1 cellular context compared by ENCODE assay signal in the genomic region with DNA sequence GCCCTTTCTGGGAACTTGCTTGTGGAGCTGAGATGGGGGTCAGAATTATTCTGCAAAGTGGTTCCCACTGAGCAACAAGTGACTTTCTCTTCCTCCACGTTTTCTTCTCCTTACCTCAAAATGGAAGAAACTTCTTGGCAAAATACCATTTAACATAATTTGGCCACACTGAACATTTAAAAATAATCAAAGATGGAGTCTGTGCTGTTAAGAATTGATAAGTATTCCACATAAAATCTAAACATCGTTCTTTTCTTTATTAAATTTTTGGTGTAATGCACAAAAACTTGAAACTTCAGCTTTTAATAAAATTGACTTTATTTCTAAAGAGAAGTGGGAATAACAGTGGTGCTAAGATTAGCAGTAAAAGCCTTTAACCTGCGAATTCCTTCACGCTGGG.
TF ChIP-seq lines count a peak whose summit lies in the region.

No MANE protein-coding gene starts in this region.

TF ChIP-seq in HepG2, 621 proteins besides CTCF, POLR2A, EP300 and RAD21 (continued from another document):
- TF ChIP-seq, protein P1, sequence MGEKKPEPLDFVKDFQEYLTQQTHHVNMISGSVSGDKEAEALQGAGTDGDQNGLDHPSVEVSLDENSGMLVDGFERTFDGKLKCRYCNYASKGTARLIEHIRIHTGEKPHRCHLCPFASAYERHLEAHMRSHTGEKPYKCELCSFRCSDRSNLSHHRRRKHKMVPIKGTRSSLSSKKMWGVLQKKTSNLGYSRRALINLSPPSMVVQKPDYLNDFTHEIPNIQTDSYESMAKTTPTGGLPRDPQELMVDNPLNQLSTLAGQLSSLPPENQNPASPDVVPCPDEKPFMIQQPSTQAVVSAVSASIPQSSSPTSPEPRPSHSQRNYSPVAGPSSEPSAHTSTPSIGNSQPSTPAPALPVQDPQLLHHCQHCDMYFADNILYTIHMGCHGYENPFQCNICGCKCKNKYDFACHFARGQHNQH (CRISPR knock-in tag; IDR thresholded peaks at IDR 0.05), result no peak
- TF ChIP-seq, protein P2, sequence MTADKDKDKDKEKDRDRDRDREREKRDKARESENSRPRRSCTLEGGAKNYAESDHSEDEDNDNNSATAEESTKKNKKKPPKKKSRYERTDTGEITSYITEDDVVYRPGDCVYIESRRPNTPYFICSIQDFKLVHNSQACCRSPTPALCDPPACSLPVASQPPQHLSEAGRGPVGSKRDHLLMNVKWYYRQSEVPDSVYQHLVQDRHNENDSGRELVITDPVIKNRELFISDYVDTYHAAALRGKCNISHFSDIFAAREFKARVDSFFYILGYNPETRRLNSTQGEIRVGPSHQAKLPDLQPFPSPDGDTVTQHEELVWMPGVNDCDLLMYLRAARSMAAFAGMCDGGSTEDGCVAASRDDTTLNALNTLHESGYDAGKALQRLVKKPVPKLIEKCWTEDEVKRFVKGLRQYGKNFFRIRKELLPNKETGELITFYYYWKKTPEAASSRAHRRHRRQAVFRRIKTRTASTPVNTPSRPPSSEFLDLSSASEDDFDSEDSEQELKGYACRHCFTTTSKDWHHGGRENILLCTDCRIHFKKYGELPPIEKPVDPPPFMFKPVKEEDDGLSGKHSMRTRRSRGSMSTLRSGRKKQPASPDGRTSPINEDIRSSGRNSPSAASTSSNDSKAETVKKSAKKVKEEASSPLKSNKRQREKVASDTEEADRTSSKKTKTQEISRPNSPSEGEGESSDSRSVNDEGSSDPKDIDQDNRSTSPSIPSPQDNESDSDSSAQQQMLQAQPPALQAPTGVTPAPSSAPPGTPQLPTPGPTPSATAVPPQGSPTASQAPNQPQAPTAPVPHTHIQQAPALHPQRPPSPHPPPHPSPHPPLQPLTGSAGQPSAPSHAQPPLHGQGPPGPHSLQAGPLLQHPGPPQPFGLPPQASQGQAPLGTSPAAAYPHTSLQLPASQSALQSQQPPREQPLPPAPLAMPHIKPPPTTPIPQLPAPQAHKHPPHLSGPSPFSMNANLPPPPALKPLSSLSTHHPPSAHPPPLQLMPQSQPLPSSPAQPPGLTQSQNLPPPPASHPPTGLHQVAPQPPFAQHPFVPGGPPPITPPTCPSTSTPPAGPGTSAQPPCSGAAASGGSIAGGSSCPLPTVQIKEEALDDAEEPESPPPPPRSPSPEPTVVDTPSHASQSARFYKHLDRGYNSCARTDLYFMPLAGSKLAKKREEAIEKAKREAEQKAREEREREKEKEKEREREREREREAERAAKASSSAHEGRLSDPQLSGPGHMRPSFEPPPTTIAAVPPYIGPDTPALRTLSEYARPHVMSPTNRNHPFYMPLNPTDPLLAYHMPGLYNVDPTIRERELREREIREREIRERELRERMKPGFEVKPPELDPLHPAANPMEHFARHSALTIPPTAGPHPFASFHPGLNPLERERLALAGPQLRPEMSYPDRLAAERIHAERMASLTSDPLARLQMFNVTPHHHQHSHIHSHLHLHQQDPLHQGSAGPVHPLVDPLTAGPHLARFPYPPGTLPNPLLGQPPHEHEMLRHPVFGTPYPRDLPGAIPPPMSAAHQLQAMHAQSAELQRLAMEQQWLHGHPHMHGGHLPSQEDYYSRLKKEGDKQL (CRISPR knock-in tag; IDR thresholded peaks at IDR 0.05; ENCODE audit: low read depth), result no peak
- TF ChIP-seq, protein P3, sequence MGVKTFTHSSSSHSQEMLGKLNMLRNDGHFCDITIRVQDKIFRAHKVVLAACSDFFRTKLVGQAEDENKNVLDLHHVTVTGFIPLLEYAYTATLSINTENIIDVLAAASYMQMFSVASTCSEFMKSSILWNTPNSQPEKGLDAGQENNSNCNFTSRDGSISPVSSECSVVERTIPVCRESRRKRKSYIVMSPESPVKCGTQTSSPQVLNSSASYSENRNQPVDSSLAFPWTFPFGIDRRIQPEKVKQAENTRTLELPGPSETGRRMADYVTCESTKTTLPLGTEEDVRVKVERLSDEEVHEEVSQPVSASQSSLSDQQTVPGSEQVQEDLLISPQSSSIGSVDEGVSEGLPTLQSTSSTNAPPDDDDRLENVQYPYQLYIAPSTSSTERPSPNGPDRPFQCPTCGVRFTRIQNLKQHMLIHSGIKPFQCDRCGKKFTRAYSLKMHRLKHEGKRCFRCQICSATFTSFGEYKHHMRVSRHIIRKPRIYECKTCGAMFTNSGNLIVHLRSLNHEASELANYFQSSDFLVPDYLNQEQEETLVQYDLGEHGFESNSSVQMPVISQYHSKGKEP (CRISPR knock-in tag; IDR thresholded peaks at IDR 0.05), result no peak
- no peak for TF ChIP-seq ZNF607 (CRISPR knock-in tag; IDR thresholded peaks at IDR 0.05; ENCODE audit: borderline replicate concordance)
- TF ChIP-seq ZNF343 (CRISPR knock-in tag; IDR thresholded peaks at IDR 0.05), result no peak
- no peak for TF ChIP-seq HNRNPL (IDR thresholded peaks at IDR 0.05; ENCODE audit: low read depth, low read length)
